1 cellular context compared by ENCODE assay signal in the genomic region with DNA sequence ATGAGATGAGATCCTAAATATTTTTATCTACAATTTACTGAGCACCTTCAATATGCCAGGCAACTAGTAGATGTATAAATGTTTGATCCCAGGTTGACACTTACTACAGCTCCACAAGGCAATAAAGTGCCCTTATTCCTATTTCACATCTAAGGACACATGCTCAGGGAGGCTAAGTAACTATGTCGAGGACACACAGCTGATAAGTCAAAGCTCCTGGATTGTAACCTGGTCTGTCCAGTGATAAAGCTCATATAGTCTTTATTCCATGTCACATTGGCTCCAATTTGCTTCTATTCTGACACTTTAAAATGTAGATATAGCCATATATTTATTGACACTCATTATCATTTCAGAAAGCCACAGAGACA.
TF ChIP-seq lines count a peak whose summit lies in the region.

No MANE protein-coding gene starts in this region.

TF ChIP-seq in IMR-90, 13 proteins besides CTCF, POLR2A, EP300 and RAD21 (continued from another document):
- TF ChIP-seq, protein P1, sequence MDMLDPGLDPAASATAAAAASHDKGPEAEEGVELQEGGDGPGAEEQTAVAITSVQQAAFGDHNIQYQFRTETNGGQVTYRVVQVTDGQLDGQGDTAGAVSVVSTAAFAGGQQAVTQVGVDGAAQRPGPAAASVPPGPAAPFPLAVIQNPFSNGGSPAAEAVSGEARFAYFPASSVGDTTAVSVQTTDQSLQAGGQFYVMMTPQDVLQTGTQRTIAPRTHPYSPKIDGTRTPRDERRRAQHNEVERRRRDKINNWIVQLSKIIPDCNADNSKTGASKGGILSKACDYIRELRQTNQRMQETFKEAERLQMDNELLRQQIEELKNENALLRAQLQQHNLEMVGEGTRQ (IDR thresholded peaks at IDR 0.05; ENCODE audit: low read depth, low read length): no peak
- TF ChIP-seq NFE2L2 (IDR thresholded peaks at IDR 0.05; ENCODE audit: low read depth, low read length) (no peak), FOS (IDR thresholded peaks at IDR 0.05; ENCODE audit: low read depth, low read length) (no peak), BHLHE40 (IDR thresholded peaks at IDR 0.05; ENCODE audit: low read depth, low read length) (no peak), CHD1 (IDR thresholded peaks at IDR 0.05; ENCODE audit: low read depth, low read length) (no peak), RCOR1 (IDR thresholded peaks at IDR 0.05; ENCODE audit: insufficient replicate concordance, low read length) (no peak), SMC3 (IDR thresholded peaks at IDR 0.05; ENCODE audit: low read depth, low read length) (no peak)
